ENCODE assay signal across 8 cellular contexts in genomic region chr19:6279931-6280591, GRCh38. TPM values are rescaled to one million over a fixed set of nuclear protein-coding genes. Genes with fewer than 3 reads are reported as not detected.
DNase-seq lines count a peak whose midpoint lies in the region; ATAC-seq, FAIRE-seq and TF ChIP-seq lines count a peak whose summit lies in the region.

MLLT1 (minus strand) TSS chr19:6279975; CDS start chr19:6279784, 191 bp downstream.

- H3K9me3 Mint-ChIP-seq in astrocyte (ENCODE audit: unreplicated experiment) = no peaks in the 10 kb centered on the region

- peak; percentile 98 for ATAC-seq in GM18498 (IDR thresholded peaks at IDR 0.05; ENCODE audit: unreplicated experiment)
- peak; percentile 70 for ATAC-seq in HG02938 (IDR thresholded peaks at IDR 0.05; ENCODE audit: unreplicated experiment)
- no peak for ATAC-seq in GM18870 (IDR thresholded peaks at IDR 0.05; ENCODE audit: unreplicated experiment)

- H3K36me3 Mint-ChIP-seq in astrocyte (ENCODE audit: low read depth, unreplicated experiment) = no peaks in the 10 kb centered on the region

- no peaks in the 10 kb centered on the region for H3K27me3 ChIP-seq in astrocyte (ENCODE audit: insufficient read depth, low read length)

- FAIRE-seq in astrocyte (lab: Jason Lieb, UNC) = no peak

- peak within 1 kb of the TSS; percentile 42 for H3K27ac ChIP-seq in astrocyte (ENCODE audit: low read depth, low read length)

- peaks cover 38% of the 10 kb centered on the region for H3K4me1 ChIP-seq in astrocyte (ENCODE audit: insufficient read depth, low read length)

- H2AFZ ChIP-seq in astrocyte (ENCODE audit: low read depth, low read length) = no peak within 1 kb of the TSS

- H3K27me3 Mint-ChIP-seq in astrocyte (ENCODE audit: low read depth, unreplicated experiment) = no peaks in the 10 kb centered on the region

- H3K79me2 ChIP-seq in astrocyte (ENCODE audit: insufficient read depth, low read length) = peaks cover 43% of the 10 kb centered on the region

- H3K4me1 Mint-ChIP-seq in astrocyte (ENCODE audit: low read depth, unreplicated experiment) = peaks cover 23% of the 10 kb centered on the region

- DNase-seq in NCI-H2029 treated with DMSO at 0.1 percent for 48 hours (lab: John Stamatoyannopoulos, UW) (peak; percentile 55), T-helper 22 cell (ENCODE audit: low read depth) (peak; percentile 92), astrocyte (ENCODE audit: low read depth) (peak; percentile 92), hepatic stellate cell (ENCODE audit: low spot score) (peak; percentile 100), renal cortical epithelial cell (ENCODE audit: low read depth) (peak; percentile 78)

- peak within 1 kb of the TSS; percentile 96 for H3K4me3 Mint-ChIP-seq in astrocyte (ENCODE audit: unreplicated experiment)

- peak within 1 kb of the TSS; percentile 93 for H3K27ac Mint-ChIP-seq in astrocyte (ENCODE audit: unreplicated experiment)

- peak within 1 kb of the TSS; percentile 77 for H3K4me3 ChIP-seq in astrocyte (ENCODE audit: insufficient read depth, low read depth, low read length)

- H4K20me1 ChIP-seq in astrocyte (ENCODE audit: insufficient read depth, low read length) = peaks cover 41% of the 10 kb centered on the region

- H3K9ac ChIP-seq in astrocyte (ENCODE audit: low read length) = peak within 1 kb of the TSS; percentile 92

- H3K9me3 ChIP-seq in astrocyte (ENCODE audit: insufficient read depth, low read depth, low read length) = no peaks in the 10 kb centered on the region

- no peaks in the 10 kb centered on the region for H3K36me3 ChIP-seq in astrocyte (ENCODE audit: insufficient read depth, low read length)

- peak within 1 kb of the TSS; percentile 97 for H3K4me2 ChIP-seq in astrocyte (ENCODE audit: low read length)

- TF ChIP-seq CTCF in astrocyte (IDR thresholded peaks at IDR 0.05; ENCODE audit: insufficient read depth, low read depth, low read length) = peak; percentile 4

RNA-seq across cellular contexts. Expression of gene MLLT1, which starts in this region (rescaled TPM):
- total RNA-seq in astrocyte (41.6 and 46.0 TPM in 2 replicates), renal cortical epithelial cell (1.7 and 5.4 TPM in 2 replicates)
